ENCODE assay signal across 1 cellular context in the genomic region with DNA sequence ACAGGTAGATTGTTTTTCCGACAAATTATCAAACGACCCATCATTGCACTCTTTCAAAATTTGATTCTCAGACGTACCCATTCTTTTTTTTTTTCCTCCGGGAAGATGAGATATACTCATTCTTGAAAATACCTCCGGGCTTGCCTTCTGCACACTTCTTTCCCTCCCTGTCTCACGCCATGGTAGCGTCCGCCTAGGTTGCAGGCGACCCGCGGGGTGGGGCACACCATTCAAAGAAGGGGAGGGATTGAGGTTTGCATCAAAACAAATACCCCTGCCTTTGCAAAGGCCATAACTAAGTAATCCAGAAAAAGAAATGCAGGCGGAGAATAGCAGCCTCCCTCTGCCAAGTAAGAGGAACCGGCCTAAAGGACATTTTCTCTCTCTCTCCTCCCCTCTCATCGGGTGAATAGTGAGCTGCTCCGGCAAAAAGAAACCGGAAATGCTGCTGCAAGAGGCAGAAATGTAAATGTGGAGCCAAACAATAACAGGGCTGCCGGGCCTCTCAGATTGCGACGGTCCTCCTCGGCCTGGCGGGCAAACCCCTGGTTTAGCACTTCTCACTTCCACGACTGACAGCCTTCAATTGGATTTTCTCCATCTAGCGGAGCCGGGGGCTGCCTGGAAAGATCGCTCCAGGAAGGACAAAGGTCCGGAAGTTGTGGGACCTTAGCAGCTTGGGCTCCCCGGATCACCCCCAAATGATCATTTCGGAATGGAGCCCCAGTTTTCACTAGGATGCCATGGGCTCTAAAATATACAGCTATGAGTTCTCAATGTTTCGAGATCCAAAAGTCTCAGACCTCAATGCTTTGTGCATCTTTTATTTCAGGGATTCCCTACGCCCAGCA.
TF ChIP-seq lines count a peak whose summit lies in the region.

No MANE protein-coding gene starts in this region.

TF ChIP-seq in GM12878, 131 proteins besides CTCF, POLR2A, EP300 and RAD21 (continues in another document):
- TF ChIP-seq CBX3 (IDR thresholded peaks at IDR 0.05; ENCODE audit: borderline replicate concordance, low read depth) (no peak), ZNF384 (IDR thresholded peaks at IDR 0.05; ENCODE audit: borderline replicate concordance, low read depth, low read length) (no peak), TAF1 (IDR thresholded peaks at IDR 0.05; ENCODE audit: borderline replicate concordance, low read depth, low read length) (peak; percentile 96), NFXL1 (IDR thresholded peaks at IDR 0.05; ENCODE audit: borderline replicate concordance) (no peak), YBX1 (IDR thresholded peaks at IDR 0.05) (no peak), KLF5 (IDR thresholded peaks at IDR 0.05; ENCODE audit: partially characterized antibody) (peak; percentile 100), BMI1 (IDR thresholded peaks at IDR 0.05; ENCODE audit: borderline replicate concordance) (no peak), TBL1XR1 (IDR thresholded peaks at IDR 0.05; ENCODE audit: low read depth, low read length) (no peak; the same call in 1 of the 2 replicates), HDAC2 (IDR thresholded peaks at IDR 0.05) (no peak), POLR2AphosphoS2 (IDR thresholded peaks at IDR 0.05; ENCODE audit: low read depth, low read length) (peak; percentile 76; the same call in 1 of the 2 replicates), NFYA (IDR thresholded peaks at IDR 0.05; ENCODE audit: borderline replicate concordance, low read depth, low read length) (no peak), RCOR1 (conservative IDR thresholded peaks at IDR 0.05; ENCODE audit: low read depth, low read length) (no peak), HCFC1 (IDR thresholded peaks at IDR 0.05; ENCODE audit: low read length) (peak; percentile 53), KAT2A (conservative IDR thresholded peaks at IDR 0.05; ENCODE audit: control insufficient read depth, low read depth, low read length) (no peak), RBBP5 (conservative IDR thresholded peaks at IDR 0.05) (no peak), WRNIP1 (IDR thresholded peaks at IDR 0.05; ENCODE audit: borderline replicate concordance, low read depth, low read length) (no peak; the same call in 1 of the 2 replicates), ZZZ3 (IDR thresholded peaks at IDR 0.05; ENCODE audit: control insufficient read depth, insufficient read length, low read depth) (no peak), MEF2B (IDR thresholded peaks at IDR 0.05; ENCODE audit: partially characterized antibody, poor library complexity, severe bottlenecking) (no peak), PML (IDR thresholded peaks at IDR 0.05; ENCODE audit: low read length) (peak; percentile 68; the same call in 1 of the 2 replicates), NR2C1 (IDR thresholded peaks at IDR 0.05) (peak; percentile 6; the same call in 1 of the 2 replicates), GATAD2B (conservative IDR thresholded peaks at IDR 0.05; ENCODE audit: low read depth) (no peak; the same call in none of the 2 replicates), ZNF274 (IDR thresholded peaks at IDR 0.05; ENCODE audit: insufficient read depth, insufficient read length) (no peak), NFIC (IDR thresholded peaks at IDR 0.05; ENCODE audit: low read depth, low read length) (peak; percentile 83), CBFB (IDR thresholded peaks at IDR 0.05; ENCODE audit: low read depth) (peak; percentile 35; the same call in 1 of the 2 replicates), SMARCA5 (IDR thresholded peaks at IDR 0.05) (0 out of 2 replicates have a peak, but pooled peaks have one; percentile 17), SUZ12 (IDR thresholded peaks at IDR 0.05; ENCODE audit: unreplicated experiment) (no peak), ETV6 (conservative IDR thresholded peaks at IDR 0.05 in 1 of 2, IDR thresholded peaks at IDR 0.05 in 1 of 2; ENCODE audit: borderline replicate concordance in 1 of 2, low read depth in 1 of 2) (peak; percentile 32 to 63; a peak in 1 of 4 replicates), IKZF2 (IDR thresholded peaks at IDR 0.05) (no peak), CHD2 (IDR thresholded peaks at IDR 0.05; ENCODE audit: borderline replicate concordance, low read depth, low read length) (0 out of 2 replicates have a peak, but pooled peaks have one; percentile 4), SMAD1 (IDR thresholded peaks at IDR 0.05; ENCODE audit: low read depth, partially characterized antibody) (peak; percentile 81)
- TF ChIP-seq, protein P1, sequence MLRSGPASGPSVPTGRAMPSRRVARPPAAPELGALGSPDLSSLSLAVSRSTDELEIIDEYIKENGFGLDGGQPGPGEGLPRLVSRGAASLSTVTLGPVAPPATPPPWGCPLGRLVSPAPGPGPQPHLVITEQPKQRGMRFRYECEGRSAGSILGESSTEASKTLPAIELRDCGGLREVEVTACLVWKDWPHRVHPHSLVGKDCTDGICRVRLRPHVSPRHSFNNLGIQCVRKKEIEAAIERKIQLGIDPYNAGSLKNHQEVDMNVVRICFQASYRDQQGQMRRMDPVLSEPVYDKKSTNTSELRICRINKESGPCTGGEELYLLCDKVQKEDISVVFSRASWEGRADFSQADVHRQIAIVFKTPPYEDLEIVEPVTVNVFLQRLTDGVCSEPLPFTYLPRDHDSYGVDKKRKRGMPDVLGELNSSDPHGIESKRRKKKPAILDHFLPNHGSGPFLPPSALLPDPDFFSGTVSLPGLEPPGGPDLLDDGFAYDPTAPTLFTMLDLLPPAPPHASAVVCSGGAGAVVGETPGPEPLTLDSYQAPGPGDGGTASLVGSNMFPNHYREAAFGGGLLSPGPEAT (IDR thresholded peaks at IDR 0.05; ENCODE audit: low read depth): peak; percentile 92
- TF ChIP-seq, protein P2, sequence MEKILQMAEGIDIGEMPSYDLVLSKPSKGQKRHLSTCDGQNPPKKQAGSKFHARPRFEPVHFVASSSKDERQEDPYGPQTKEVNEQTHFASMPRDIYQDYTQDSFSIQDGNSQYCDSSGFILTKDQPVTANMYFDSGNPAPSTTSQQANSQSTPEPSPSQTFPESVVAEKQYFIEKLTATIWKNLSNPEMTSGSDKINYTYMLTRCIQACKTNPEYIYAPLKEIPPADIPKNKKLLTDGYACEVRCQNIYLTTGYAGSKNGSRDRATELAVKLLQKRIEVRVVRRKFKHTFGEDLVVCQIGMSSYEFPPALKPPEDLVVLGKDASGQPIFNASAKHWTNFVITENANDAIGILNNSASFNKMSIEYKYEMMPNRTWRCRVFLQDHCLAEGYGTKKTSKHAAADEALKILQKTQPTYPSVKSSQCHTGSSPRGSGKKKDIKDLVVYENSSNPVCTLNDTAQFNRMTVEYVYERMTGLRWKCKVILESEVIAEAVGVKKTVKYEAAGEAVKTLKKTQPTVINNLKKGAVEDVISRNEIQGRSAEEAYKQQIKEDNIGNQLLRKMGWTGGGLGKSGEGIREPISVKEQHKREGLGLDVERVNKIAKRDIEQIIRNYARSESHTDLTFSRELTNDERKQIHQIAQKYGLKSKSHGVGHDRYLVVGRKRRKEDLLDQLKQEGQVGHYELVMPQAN (conservative IDR thresholded peaks at IDR 0.05): peak; percentile 82
- TF ChIP-seq, protein P3, sequence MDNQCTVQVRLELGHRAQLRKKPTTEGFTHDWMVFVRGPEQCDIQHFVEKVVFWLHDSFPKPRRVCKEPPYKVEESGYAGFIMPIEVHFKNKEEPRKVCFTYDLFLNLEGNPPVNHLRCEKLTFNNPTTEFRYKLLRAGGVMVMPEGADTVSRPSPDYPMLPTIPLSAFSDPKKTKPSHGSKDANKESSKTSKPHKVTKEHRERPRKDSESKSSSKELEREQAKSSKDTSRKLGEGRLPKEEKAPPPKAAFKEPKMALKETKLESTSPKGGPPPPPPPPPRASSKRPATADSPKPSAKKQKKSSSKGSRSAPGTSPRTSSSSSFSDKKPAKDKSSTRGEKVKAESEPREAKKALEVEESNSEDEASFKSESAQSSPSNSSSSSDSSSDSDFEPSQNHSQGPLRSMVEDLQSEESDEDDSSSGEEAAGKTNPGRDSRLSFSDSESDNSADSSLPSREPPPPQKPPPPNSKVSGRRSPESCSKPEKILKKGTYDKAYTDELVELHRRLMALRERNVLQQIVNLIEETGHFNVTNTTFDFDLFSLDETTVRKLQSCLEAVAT (IDR thresholded peaks at IDR 0.05): peak; percentile 70; the same call in 1 of the 2 replicates
- TF ChIP-seq, protein P4, sequence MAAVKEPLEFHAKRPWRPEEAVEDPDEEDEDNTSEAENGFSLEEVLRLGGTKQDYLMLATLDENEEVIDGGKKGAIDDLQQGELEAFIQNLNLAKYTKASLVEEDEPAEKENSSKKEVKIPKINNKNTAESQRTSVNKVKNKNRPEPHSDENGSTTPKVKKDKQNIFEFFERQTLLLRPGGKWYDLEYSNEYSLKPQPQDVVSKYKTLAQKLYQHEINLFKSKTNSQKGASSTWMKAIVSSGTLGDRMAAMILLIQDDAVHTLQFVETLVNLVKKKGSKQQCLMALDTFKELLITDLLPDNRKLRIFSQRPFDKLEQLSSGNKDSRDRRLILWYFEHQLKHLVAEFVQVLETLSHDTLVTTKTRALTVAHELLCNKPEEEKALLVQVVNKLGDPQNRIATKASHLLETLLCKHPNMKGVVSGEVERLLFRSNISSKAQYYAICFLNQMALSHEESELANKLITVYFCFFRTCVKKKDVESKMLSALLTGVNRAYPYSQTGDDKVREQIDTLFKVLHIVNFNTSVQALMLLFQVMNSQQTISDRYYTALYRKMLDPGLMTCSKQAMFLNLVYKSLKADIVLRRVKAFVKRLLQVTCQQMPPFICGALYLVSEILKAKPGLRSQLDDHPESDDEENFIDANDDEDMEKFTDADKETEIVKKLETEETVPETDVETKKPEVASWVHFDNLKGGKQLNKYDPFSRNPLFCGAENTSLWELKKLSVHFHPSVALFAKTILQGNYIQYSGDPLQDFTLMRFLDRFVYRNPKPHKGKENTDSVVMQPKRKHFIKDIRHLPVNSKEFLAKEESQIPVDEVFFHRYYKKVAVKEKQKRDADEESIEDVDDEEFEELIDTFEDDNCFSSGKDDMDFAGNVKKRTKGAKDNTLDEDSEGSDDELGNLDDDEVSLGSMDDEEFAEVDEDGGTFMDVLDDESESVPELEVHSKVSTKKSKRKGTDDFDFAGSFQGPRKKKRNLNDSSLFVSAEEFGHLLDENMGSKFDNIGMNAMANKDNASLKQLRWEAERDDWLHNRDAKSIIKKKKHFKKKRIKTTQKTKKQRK (IDR thresholded peaks at IDR 0.05; ENCODE audit: low read depth, low read length): no peak
- TF ChIP-seq, protein P5, sequence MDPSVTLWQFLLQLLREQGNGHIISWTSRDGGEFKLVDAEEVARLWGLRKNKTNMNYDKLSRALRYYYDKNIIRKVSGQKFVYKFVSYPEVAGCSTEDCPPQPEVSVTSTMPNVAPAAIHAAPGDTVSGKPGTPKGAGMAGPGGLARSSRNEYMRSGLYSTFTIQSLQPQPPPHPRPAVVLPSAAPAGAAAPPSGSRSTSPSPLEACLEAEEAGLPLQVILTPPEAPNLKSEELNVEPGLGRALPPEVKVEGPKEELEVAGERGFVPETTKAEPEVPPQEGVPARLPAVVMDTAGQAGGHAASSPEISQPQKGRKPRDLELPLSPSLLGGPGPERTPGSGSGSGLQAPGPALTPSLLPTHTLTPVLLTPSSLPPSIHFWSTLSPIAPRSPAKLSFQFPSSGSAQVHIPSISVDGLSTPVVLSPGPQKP (IDR thresholded peaks at IDR 0.05; ENCODE audit: low read depth, low read length): peak; percentile 55; the same call in 1 of the 2 replicates
- TF ChIP-seq, protein P6, sequence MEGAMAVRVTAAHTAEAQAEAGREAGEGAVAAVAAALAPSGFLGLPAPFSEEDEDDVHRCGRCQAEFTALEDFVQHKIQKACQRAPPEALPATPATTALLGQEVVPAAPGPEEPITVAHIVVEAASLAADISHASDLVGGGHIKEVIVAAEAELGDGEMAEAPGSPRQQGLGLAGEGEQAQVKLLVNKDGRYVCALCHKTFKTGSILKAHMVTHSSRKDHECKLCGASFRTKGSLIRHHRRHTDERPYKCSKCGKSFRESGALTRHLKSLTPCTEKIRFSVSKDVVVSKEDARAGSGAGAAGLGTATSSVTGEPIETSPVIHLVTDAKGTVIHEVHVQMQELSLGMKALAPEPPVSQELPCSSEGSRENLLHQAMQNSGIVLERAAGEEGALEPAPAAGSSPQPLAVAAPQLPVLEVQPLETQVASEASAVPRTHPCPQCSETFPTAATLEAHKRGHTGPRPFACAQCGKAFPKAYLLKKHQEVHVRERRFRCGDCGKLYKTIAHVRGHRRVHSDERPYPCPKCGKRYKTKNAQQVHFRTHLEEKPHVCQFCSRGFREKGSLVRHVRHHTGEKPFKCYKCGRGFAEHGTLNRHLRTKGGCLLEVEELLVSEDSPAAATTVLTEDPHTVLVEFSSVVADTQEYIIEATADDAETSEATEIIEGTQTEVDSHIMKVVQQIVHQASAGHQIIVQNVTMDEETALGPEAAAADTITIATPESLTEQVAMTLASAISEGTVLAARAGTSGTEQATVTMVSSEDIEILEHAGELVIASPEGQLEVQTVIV (IDR thresholded peaks at IDR 0.05; ENCODE audit: borderline replicate concordance, partially characterized antibody): peak; percentile 96
- TF ChIP-seq, protein P7, sequence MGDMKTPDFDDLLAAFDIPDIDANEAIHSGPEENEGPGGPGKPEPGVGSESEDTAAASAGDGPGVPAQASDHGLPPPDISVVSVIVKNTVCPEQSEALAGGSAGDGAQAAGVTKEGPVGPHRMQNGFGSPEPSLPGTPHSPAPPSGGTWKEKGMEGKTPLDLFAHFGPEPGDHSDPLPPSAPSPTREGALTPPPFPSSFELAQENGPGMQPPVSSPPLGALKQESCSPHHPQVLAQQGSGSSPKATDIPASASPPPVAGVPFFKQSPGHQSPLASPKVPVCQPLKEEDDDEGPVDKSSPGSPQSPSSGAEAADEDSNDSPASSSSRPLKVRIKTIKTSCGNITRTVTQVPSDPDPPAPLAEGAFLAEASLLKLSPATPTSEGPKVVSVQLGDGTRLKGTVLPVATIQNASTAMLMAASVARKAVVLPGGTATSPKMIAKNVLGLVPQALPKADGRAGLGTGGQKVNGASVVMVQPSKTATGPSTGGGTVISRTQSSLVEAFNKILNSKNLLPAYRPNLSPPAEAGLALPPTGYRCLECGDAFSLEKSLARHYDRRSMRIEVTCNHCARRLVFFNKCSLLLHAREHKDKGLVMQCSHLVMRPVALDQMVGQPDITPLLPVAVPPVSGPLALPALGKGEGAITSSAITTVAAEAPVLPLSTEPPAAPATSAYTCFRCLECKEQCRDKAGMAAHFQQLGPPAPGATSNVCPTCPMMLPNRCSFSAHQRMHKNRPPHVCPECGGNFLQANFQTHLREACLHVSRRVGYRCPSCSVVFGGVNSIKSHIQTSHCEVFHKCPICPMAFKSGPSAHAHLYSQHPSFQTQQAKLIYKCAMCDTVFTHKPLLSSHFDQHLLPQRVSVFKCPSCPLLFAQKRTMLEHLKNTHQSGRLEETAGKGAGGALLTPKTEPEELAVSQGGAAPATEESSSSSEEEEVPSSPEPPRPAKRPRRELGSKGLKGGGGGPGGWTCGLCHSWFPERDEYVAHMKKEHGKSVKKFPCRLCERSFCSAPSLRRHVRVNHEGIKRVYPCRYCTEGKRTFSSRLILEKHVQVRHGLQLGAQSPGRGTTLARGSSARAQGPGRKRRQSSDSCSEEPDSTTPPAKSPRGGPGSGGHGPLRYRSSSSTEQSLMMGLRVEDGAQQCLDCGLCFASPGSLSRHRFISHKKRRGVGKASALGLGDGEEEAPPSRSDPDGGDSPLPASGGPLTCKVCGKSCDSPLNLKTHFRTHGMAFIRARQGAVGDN (IDR thresholded peaks at IDR 0.05): 0 out of 2 replicates have a peak, but pooled peaks have one; percentile 20
- TF ChIP-seq, protein P8, sequence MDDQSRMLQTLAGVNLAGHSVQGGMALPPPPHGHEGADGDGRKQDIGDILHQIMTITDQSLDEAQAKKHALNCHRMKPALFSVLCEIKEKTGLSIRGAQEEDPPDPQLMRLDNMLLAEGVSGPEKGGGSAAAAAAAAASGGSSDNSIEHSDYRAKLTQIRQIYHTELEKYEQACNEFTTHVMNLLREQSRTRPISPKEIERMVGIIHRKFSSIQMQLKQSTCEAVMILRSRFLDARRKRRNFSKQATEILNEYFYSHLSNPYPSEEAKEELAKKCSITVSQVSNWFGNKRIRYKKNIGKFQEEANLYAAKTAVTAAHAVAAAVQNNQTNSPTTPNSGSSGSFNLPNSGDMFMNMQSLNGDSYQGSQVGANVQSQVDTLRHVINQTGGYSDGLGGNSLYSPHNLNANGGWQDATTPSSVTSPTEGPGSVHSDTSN (IDR thresholded peaks at IDR 0.05; ENCODE audit: insufficient replicate concordance, low read depth, low read length): no peak
